Comparison of ENCODE assay signal across 12 cellular contexts in the genomic region with DNA sequence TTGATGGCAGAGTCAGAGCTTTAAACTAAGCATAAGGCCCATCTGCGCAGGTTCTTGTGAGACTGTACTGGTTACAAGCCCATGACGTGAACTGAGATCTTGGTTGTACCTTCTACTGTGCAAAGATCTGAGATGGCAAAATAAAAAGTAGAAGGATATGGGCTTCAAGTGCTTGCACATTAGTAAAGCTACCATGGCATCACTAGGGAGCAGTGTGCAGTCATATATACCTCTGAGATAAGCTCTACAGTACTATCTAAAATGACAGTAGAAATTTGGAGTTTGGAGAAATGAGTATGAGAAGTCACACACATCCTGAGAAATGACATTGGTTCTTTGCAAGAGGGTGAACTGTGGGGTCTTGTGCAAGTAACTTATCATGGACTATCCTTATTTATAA.
DNase-seq lines count a peak whose midpoint lies in the region; ATAC-seq and TF ChIP-seq lines count a peak whose summit lies in the region.
"Had no signal": no experiment of that assay in that cellular context is flagged by ENCODE, and none has a peak within 500 bp of the region (broad histone marks: within the 10 kb centered on the region; RNA-seq: fewer than 3 reads in every experiment).

No MANE protein-coding gene starts in this region.

- H3K9ac ChIP-seq in Karpas-422 (ENCODE audit: low read length), result no peak overlapping the region
- H3K9ac ChIP-seq: KMS-11 had no signal

- H3K4me1 ChIP-seq in OCI-LY7 (ENCODE audit: insufficient read depth, low read length, poor library complexity, severe bottlenecking) (no peaks in the 10 kb centered on the region), Karpas-422 (ENCODE audit: low read length) (no peaks in the 10 kb centered on the region)

- 0 out of 2 replicates have a peak, but pooled peaks have one; percentile 22 for TF ChIP-seq CTCF in OCI-LY7 (conservative IDR thresholded peaks at IDR 0.05; ENCODE audit: low read length)

- H3K27ac ChIP-seq in OCI-LY7 (ENCODE audit: low read depth, low read length, poor library complexity, severe bottlenecking) (no peak overlapping the region), Karpas-422 (ENCODE audit: low read length) (no peak overlapping the region)
- H3K27ac ChIP-seq: esophagus muscularis mucosa, KMS-11 had no signal

- DNase-seq in DMS 273 (lab: John Stamatoyannopoulos, UW; ENCODE audit: unreplicated experiment) (peak; percentile 27), DMS 273 treated with DMSO at 0.1 percent for 48 hours (lab: John Stamatoyannopoulos, UW) (no peak), OCI-LY7 (ENCODE audit: low spot score) (no peak), erythroblast (lab: John Stamatoyannopoulos, UW) (peak; percentile 10 to 16), renal cortical epithelial cell (ENCODE audit: low read depth) (peak; percentile 59), ureter (ENCODE audit: low spot score) (no peak), Karpas-422 (no peak)
- DNase-seq: activated CD4-positive, alpha-beta T cell treated with anti-CD3 and anti-CD28 coated beads, Interleukin-2, amount 50 U/mL, for 1 hour had no signal

- no peak for TF ChIP-seq POLR2A in erythroblast (IDR thresholded peaks at IDR 0.05; ENCODE audit: low read length)

- no peaks in the 10 kb centered on the region for H3K27me3 ChIP-seq in Karpas-422 (ENCODE audit: low read length)
- H3K27me3 ChIP-seq: esophagus muscularis mucosa had no signal

- no peak for ATAC-seq in GM19467 (IDR thresholded peaks at IDR 0.05; ENCODE audit: unreplicated experiment)

- no peak overlapping the region for H3K4me3 ChIP-seq in OCI-LY7 (ENCODE audit: low read depth, low read length, poor library complexity, severe bottlenecking)
- no peak overlapping the region for H3K4me3 ChIP-seq in Karpas-422 (ENCODE audit: low read length)
- H3K4me3 ChIP-seq: esophagus muscularis mucosa, thoracic aorta had no signal

- H2AFZ ChIP-seq in OCI-LY7 (ENCODE audit: low read length) (no peak overlapping the region), Karpas-422 (ENCODE audit: low read length) (no peak overlapping the region)

- POLR2A ChIA-PET in OCI-LY7 (lab: Charles Lee), result interaction anchor here (0.8 kb wide), 1 partner anchor 9 kb away, joined by 5 read pairs; no protein-coding TSS in a partner anchor

- H3K36me3 ChIP-seq in OCI-LY7 (ENCODE audit: insufficient read depth, low read length) (no peaks in the 10 kb centered on the region), Karpas-422 (ENCODE audit: insufficient read depth, low read length) (no peaks in the 10 kb centered on the region)
- H3K36me3 ChIP-seq: esophagus muscularis mucosa, thoracic aorta had no signal

- no peaks in the 10 kb centered on the region for H3K79me2 ChIP-seq in OCI-LY7 (ENCODE audit: insufficient read depth, low read depth, low read length)
- no peaks in the 10 kb centered on the region for H3K79me2 ChIP-seq in Karpas-422 (ENCODE audit: low read length)

- intact Hi-C loops in OCI-LY7 (cut with micrococcal nuclease; ENCODE audit: unreplicated experiment), result no loop called here

- H3K9me2 ChIP-seq in OCI-LY7 (ENCODE audit: insufficient read depth, low read length), result no peaks in the 10 kb centered on the region
- no peaks in the 10 kb centered on the region for H3K9me2 ChIP-seq in Karpas-422 (replicated peaks; ENCODE audit: insufficient read depth, low read length)

- BruUV-seq in OCI-LY7 (replicated peaks; lab: Mats Ljungman, UMichigan), result no TSS peak

- H3K9me3 ChIP-seq in OCI-LY7 (ENCODE audit: low read length), result no peaks in the 10 kb centered on the region
- H3K9me3 ChIP-seq in Karpas-422 (ENCODE audit: low read length), result no peaks in the 10 kb centered on the region
- H3K9me3 ChIP-seq: esophagus muscularis mucosa, thoracic aorta had no signal

- CTCF ChIA-PET in OCI-LY7 (lab: Charles Lee; ENCODE audit: unreplicated experiment), result no interaction called here

- H4K20me1 ChIP-seq in OCI-LY7 (ENCODE audit: insufficient read depth, low read length) (no peaks in the 10 kb centered on the region), Karpas-422 (ENCODE audit: insufficient read depth, low read depth, low read length) (no peaks in the 10 kb centered on the region)

- H3K4me2 ChIP-seq in OCI-LY7 (ENCODE audit: low read length) (no peak overlapping the region), Karpas-422 (ENCODE audit: low read depth, low read length, poor library complexity, severe bottlenecking) (no peak overlapping the region)
- H3K4me2 ChIP-seq: KMS-11 had no signal

Comparison
In these comparisons a context has a peak if more than half of its experiments do, and no peak if none do; other contexts are left out.
1. DNase-seq: peak in DMS 273 (single experiment), erythroblast (2 of 2) and renal cortical epithelial cell (single experiment); none in DMS 273 treated with DMSO at 0.1 percent for 48 hours (single experiment), OCI-LY7 (single experiment), ureter (single experiment) and Karpas-422 (single experiment).